Comparison of ENCODE assay signal across 10 cellular contexts in genomic region chr2:158998486-158999248, GRCh38. TPM values are rescaled to one million over a fixed set of nuclear protein-coding genes. Genes with fewer than 3 reads are reported as not detected.
DNase-seq lines count a peak whose midpoint lies in the region; ATAC-seq, FAIRE-seq and TF ChIP-seq lines count a peak whose summit lies in the region.
"Had no signal": no experiment of that assay in that cellular context is flagged by ENCODE, and none has a peak within 500 bp of the region (broad histone marks: within the 10 kb centered on the region; RNA-seq: fewer than 3 reads in every experiment).

No MANE protein-coding gene starts in this region.

- H3K4me1 ChIP-seq in body of pancreas: peaks cover 29% of the 10 kb centered on the region

- H3K27me3 ChIP-seq in brain microvascular endothelial cell (replicated peaks) (no peaks in the 10 kb centered on the region), body of pancreas (no peaks in the 10 kb centered on the region)

- 72 to 81% methylated on average over 9 of the region's 9 CpGs for WGBS in body of pancreas, 2 donors

- TF ChIP-seq POLR2A in body of pancreas (IDR thresholded peaks at IDR 0.05) (no peak), GM12891 (IDR thresholded peaks at IDR 0.05; ENCODE audit: low read depth, low read length) (no peak)

- TF ChIP-seq CTCF in brain microvascular endothelial cell (IDR thresholded peaks at IDR 0.05; ENCODE audit: low read depth, low read length, missing control alignments) (no peak), body of pancreas (IDR thresholded peaks at IDR 0.05) (no peak)

- H3K9me3 ChIP-seq in body of pancreas: no peaks in the 10 kb centered on the region

- no peak overlapping the region for H3K4me3 ChIP-seq in brain microvascular endothelial cell (ENCODE audit: low read depth, low read length)
- no peak overlapping the region for H3K4me3 ChIP-seq in body of pancreas
- H3K4me3 ChIP-seq: SK-N-MC had no signal

- H3K36me3 ChIP-seq in brain microvascular endothelial cell (replicated peaks) (peaks cover 6% of the 10 kb centered on the region), body of pancreas (replicated peaks in 1 of 2; ENCODE audit: insufficient read depth in 1 of 2, low read depth in 2 of 2) (no peaks in the 10 kb centered on the region)

- H3K27ac ChIP-seq in brain microvascular endothelial cell (peak overlapping the region; percentile 36), body of pancreas (peak overlapping the region in 2 of 4 donors; percentile 3 to 22)
- H3K27ac ChIP-seq: SK-N-MC had no signal

- in situ Hi-C loops in brain microvascular endothelial cell (cut with HindIII; ENCODE audit: low pct_ligation_motif_present, low sequenced_read_pairs): no loop called here

- DNase-seq in A172 (ENCODE audit: low spot score) (peak; percentile 78), LHCN-M2 (ENCODE audit: low read depth) (peak; percentile 96), brain microvascular endothelial cell (peak; percentile 42), lung microvascular endothelial cell (ENCODE audit: low read depth in 2 of 2) (peak; percentile 31 to 93), body of pancreas (no peak), RPMI8226 (no peak), GM12891 (ENCODE audit: insufficient read length, low spot score) (no peak)
- no peak for DNase-seq in activated CD4-positive, alpha-beta T cell treated with anti-CD3 and anti-CD28 coated beads, Interleukin-2, amount 50 U/mL, for 1 hour
- DNase-seq: CD4-positive, CD25-positive, alpha-beta regulatory T cell had no signal

- no peak for FAIRE-seq in GM12891 (lab: Jason Lieb, UNC)

- no peak for ATAC-seq in body of pancreas

- intact Hi-C loops in body of pancreas (cut with DNase I): no loop called here

TF ChIP-seq in GM12891, 5 proteins besides CTCF, POLR2A, EP300 and RAD21:
- TF ChIP-seq TAF1 (IDR thresholded peaks at IDR 0.05; ENCODE audit: low read depth, low read length) (no peak), SPI1 (IDR thresholded peaks at IDR 0.05; ENCODE audit: low read depth, low read length) (no peak), POLR2AphosphoS5 (IDR thresholded peaks at IDR 0.05; ENCODE audit: low read depth, low read length) (no peak), PAX5 (IDR thresholded peaks at IDR 0.05; ENCODE audit: insufficient read depth, low read length, severe bottlenecking) (no peak), POU2F2 (IDR thresholded peaks at IDR 0.05; ENCODE audit: low read depth, low read length) (no peak)

RNA-seq across cellular contexts. Expression of gene TANC1, which starts 30.2 kb away (rescaled TPM):
- total RNA-seq in A172 (2014; rRNA removed; shearing (Covaris generic)): 12.6 and 14.3 TPM in 2 replicates
- total RNA-seq in LHCN-M2 (2014; rRNA removed) (9.3 and 12.4 TPM in 2 replicates), lung microvascular endothelial cell (46.6 and 64.7 TPM in 2 replicates), body of pancreas (10 to 100 TPM; 23.1 to 23.3 TPM)
- 7.0 TPM for polyA plus RNA-seq in LHCN-M2 (2012)
- 0.21 TPM for polyA plus RNA-seq in GM12891 (2012; ENCODE audit: low read depth, missing spikeins)

Comparison
In these comparisons a context has a peak if more than half of its experiments do, and no peak if none do; other contexts are left out.
1. DNase-seq: peak in A172 (single experiment), LHCN-M2 (single experiment), brain microvascular endothelial cell (single experiment) and lung microvascular endothelial cell (2 of 2); none in body of pancreas (0 of 4), RPMI8226 (single experiment), GM12891 (single experiment) and activated CD4-positive, alpha-beta T cell treated with anti-CD3 and anti-CD28 coated beads, Interleukin-2, amount 50 U/mL, for 1 hour (single experiment).